Comparison of ENCODE assay signal across 1 cellular context in genomic region chr2:227703280-227703732, GRCh38.
TF ChIP-seq lines count a peak whose summit lies in the region.

No MANE protein-coding gene starts in this region.

TF ChIP-seq in HepG2, 621 proteins besides CTCF, POLR2A, EP300 and RAD21 (continued from another document and continues in another):
- TF ChIP-seq ZNF407 (CRISPR knock-in tag; IDR thresholded peaks at IDR 0.05; ENCODE audit: not compliant biosample characterization) (no peak), SALL1 (CRISPR knock-in tag; IDR thresholded peaks at IDR 0.05) (no peak; the same call in 1 of the 2 replicates), ZNF629 (CRISPR knock-in tag; conservative IDR thresholded peaks at IDR 0.05) (no peak), TCF12 (IDR thresholded peaks at IDR 0.05) (no peak), TCF12 (CRISPR knock-in tag; IDR thresholded peaks at IDR 0.05) (no peak), KLF12 (CRISPR knock-in tag; IDR thresholded peaks at IDR 0.05; ENCODE audit: borderline replicate concordance) (no peak), ZNF607 (CRISPR knock-in tag; IDR thresholded peaks at IDR 0.05; ENCODE audit: borderline replicate concordance) (no peak), ZNF782 (CRISPR knock-in tag; IDR thresholded peaks at IDR 0.05; ENCODE audit: borderline replicate concordance) (no peak), ZNF777 (CRISPR knock-in tag; IDR thresholded peaks at IDR 0.05) (no peak), ZNF224 (CRISPR knock-in tag; IDR thresholded peaks at IDR 0.05) (no peak), SSRP1 (CRISPR knock-in tag; IDR thresholded peaks at IDR 0.05) (no peak), NFIB (CRISPR knock-in tag; IDR thresholded peaks at IDR 0.05; ENCODE audit: borderline replicate concordance) (no peak), ZNF160 (CRISPR knock-in tag; IDR thresholded peaks at IDR 0.05) (no peak), MBNL3 (CRISPR knock-in tag; conservative IDR thresholded peaks at IDR 0.05) (no peak), BHLHE40 (IDR thresholded peaks at IDR 0.05; ENCODE audit: low read length) (no peak), RXRB (CRISPR knock-in tag; IDR thresholded peaks at IDR 0.05; ENCODE audit: borderline replicate concordance) (0 out of 2 replicates have a peak, but pooled peaks have one; percentile 31), KLF9 (CRISPR knock-in tag; IDR thresholded peaks at IDR 0.05; ENCODE audit: low read depth) (no peak), TCF7L2 (IDR thresholded peaks at IDR 0.05; ENCODE audit: low read depth, low read length) (no peak), HOXA5 (CRISPR knock-in tag; IDR thresholded peaks at IDR 0.05) (no peak), ZNF616 (CRISPR knock-in tag; IDR thresholded peaks at IDR 0.05; ENCODE audit: low read depth) (no peak), ISL2 (CRISPR knock-in tag; IDR thresholded peaks at IDR 0.05) (no peak), SOX13 (IDR thresholded peaks at IDR 0.05) (no peak), SOX13 (CRISPR knock-in tag; conservative IDR thresholded peaks at IDR 0.05 in 1 of 2, IDR thresholded peaks at IDR 0.05 in 1 of 2) (0 out of 4 replicates have a peak, but pooled peaks of 1 of the 2 experiments have one; percentile 14), ESRRA (CRISPR knock-in tag; IDR thresholded peaks at IDR 0.05; ENCODE audit: low read depth) (peak; percentile 78; the same call in 1 of the 2 replicates), GMEB2 (CRISPR knock-in tag; IDR thresholded peaks at IDR 0.05; ENCODE audit: low read depth) (no peak), MXD3 (CRISPR knock-in tag; IDR thresholded peaks at IDR 0.05) (no peak), TSC22D2 (CRISPR knock-in tag; IDR thresholded peaks at IDR 0.05; ENCODE audit: borderline replicate concordance) (no peak), YEATS2 (CRISPR knock-in tag; IDR thresholded peaks at IDR 0.05; ENCODE audit: borderline replicate concordance) (no peak), ZBTB3 (CRISPR knock-in tag; IDR thresholded peaks at IDR 0.05; ENCODE audit: borderline replicate concordance, low read depth) (no peak), ZEB1 (IDR thresholded peaks at IDR 0.05; ENCODE audit: insufficient replicate concordance, low read depth) (peak; percentile 25), LCORL (IDR thresholded peaks at IDR 0.05) (no peak), LCORL (CRISPR knock-in tag; IDR thresholded peaks at IDR 0.05) (0 out of 2 replicates have a peak, but pooled peaks have one; percentile 23), GABPA (IDR thresholded peaks at IDR 0.05; ENCODE audit: low read depth, low read length) (no peak), GABPA (CRISPR knock-in tag; IDR thresholded peaks at IDR 0.05; ENCODE audit: low read depth) (no peak), RCOR2 (CRISPR knock-in tag; IDR thresholded peaks at IDR 0.05) (no peak), ASH2L (IDR thresholded peaks at IDR 0.05; ENCODE audit: insufficient read length, low read depth, low read length) (peak; percentile 40), CEBPG (CRISPR knock-in tag; IDR thresholded peaks at IDR 0.05) (no peak), HOMEZ (CRISPR knock-in tag; IDR thresholded peaks at IDR 0.05; ENCODE audit: low read depth) (no peak), FOXA3 (CRISPR knock-in tag; IDR thresholded peaks at IDR 0.05) (peak; percentile 69), CBX5 (CRISPR knock-in tag; IDR thresholded peaks at IDR 0.05; ENCODE audit: borderline replicate concordance) (no peak), MTF1 (CRISPR knock-in tag; IDR thresholded peaks at IDR 0.05) (no peak), ZMYM4 (CRISPR knock-in tag; IDR thresholded peaks at IDR 0.05) (no peak), ZFP36L1 (CRISPR knock-in tag; IDR thresholded peaks at IDR 0.05) (no peak), ZNF615 (CRISPR knock-in tag; IDR thresholded peaks at IDR 0.05; ENCODE audit: borderline replicate concordance) (no peak), NCOA2 (CRISPR knock-in tag; IDR thresholded peaks at IDR 0.05) (no peak), SP140L (CRISPR knock-in tag; IDR thresholded peaks at IDR 0.05; ENCODE audit: borderline replicate concordance) (no peak), IRF2 (CRISPR knock-in tag; IDR thresholded peaks at IDR 0.05) (no peak), HOXA3 (CRISPR knock-in tag; IDR thresholded peaks at IDR 0.05) (no peak), SOX5 (CRISPR knock-in tag; IDR thresholded peaks at IDR 0.05; ENCODE audit: borderline replicate concordance) (0 out of 2 replicates have a peak, but pooled peaks have one; percentile 31), ZFP36L2 (CRISPR knock-in tag; IDR thresholded peaks at IDR 0.05) (no peak), XBP1 (CRISPR knock-in tag; IDR thresholded peaks at IDR 0.05) (no peak), PBX3 (CRISPR knock-in tag; IDR thresholded peaks at IDR 0.05; ENCODE audit: borderline replicate concordance) (no peak), ZSCAN30 (CRISPR knock-in tag; IDR thresholded peaks at IDR 0.05) (no peak)
- TF ChIP-seq, protein P1, sequence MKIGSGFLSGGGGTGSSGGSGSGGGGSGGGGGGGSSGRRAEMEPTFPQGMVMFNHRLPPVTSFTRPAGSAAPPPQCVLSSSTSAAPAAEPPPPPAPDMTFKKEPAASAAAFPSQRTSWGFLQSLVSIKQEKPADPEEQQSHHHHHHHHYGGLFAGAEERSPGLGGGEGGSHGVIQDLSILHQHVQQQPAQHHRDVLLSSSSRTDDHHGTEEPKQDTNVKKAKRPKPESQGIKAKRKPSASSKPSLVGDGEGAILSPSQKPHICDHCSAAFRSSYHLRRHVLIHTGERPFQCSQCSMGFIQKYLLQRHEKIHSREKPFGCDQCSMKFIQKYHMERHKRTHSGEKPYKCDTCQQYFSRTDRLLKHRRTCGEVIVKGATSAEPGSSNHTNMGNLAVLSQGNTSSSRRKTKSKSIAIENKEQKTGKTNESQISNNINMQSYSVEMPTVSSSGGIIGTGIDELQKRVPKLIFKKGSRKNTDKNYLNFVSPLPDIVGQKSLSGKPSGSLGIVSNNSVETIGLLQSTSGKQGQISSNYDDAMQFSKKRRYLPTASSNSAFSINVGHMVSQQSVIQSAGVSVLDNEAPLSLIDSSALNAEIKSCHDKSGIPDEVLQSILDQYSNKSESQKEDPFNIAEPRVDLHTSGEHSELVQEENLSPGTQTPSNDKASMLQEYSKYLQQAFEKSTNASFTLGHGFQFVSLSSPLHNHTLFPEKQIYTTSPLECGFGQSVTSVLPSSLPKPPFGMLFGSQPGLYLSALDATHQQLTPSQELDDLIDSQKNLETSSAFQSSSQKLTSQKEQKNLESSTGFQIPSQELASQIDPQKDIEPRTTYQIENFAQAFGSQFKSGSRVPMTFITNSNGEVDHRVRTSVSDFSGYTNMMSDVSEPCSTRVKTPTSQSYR (CRISPR knock-in tag; IDR thresholded peaks at IDR 0.05; ENCODE audit: borderline replicate concordance), result no peak
- TF ChIP-seq, protein P2, sequence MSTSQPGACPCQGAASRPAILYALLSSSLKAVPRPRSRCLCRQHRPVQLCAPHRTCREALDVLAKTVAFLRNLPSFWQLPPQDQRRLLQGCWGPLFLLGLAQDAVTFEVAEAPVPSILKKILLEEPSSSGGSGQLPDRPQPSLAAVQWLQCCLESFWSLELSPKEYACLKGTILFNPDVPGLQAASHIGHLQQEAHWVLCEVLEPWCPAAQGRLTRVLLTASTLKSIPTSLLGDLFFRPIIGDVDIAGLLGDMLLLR (CRISPR knock-in tag; IDR thresholded peaks at IDR 0.05), result no peak
- TF ChIP-seq, protein P3, sequence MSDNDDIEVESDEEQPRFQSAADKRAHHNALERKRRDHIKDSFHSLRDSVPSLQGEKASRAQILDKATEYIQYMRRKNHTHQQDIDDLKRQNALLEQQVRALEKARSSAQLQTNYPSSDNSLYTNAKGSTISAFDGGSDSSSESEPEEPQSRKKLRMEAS (IDR thresholded peaks at IDR 0.05), result no peak
- TF ChIP-seq, protein P4, sequence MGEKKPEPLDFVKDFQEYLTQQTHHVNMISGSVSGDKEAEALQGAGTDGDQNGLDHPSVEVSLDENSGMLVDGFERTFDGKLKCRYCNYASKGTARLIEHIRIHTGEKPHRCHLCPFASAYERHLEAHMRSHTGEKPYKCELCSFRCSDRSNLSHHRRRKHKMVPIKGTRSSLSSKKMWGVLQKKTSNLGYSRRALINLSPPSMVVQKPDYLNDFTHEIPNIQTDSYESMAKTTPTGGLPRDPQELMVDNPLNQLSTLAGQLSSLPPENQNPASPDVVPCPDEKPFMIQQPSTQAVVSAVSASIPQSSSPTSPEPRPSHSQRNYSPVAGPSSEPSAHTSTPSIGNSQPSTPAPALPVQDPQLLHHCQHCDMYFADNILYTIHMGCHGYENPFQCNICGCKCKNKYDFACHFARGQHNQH (CRISPR knock-in tag; IDR thresholded peaks at IDR 0.05), result no peak
